35 cellular contexts compared by ENCODE assay signal in the genomic region with DNA sequence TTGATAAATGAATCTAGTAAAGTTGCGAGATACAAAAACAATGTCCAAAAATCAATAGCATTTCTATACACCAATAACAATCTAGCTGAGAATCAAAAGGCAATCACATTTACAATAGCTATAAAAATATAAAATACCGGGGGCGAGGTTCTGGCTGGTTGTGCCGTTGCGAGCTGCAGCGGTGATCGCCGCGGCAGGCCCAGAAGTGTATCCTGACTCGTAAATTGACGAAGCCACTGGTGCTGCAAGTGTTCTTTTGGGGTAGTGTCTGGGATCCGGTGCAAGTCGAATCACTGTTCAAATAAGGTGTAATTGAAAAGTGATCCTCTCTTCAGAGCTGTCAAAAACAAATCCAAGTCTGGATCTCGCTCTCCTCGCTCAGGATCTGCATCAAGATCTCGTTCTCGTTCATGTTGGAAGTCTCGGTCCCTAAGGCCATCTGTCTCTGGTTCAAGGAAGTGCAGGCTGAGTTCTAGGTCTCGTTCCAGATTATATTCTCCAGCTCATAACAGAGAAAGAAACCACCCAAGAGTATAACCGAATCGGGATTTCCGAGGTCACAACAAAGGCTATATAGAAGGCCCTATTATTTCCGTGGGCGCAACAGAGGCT.
"Had no signal": no experiment of that assay in that cellular context is flagged by ENCODE, and none has a peak within 500 bp of the region (broad histone marks: within the 10 kb centered on the region; RNA-seq: fewer than 3 reads in every experiment).

No MANE protein-coding gene starts in this region.

- H3K36me3 ChIP-seq: adrenal gland, brain microvascular endothelial cell, breast epithelium, WERI-Rb-1 had no signal

- DNase-seq: activated CD4-positive, alpha-beta memory T cell treated with anti-CD3 and anti-CD28 coated beads for 36 hours; activated CD4-positive, alpha-beta T cell treated with anti-CD3 and anti-CD28 coated beads for 1 hour; activated CD4-positive, alpha-beta T cell treated with anti-CD3 and anti-CD28 coated beads for 36 hours; activated CD4-positive, alpha-beta T cell treated with anti-CD3 and anti-CD28 coated beads, Interleukin-2, amount 10 ng/mL, durations not matched to agents 24 days and 14 days; activated CD4-positive, alpha-beta T cell treated with anti-CD3 and anti-CD28 coated beads, Interleukin-2, amount 50 U/mL, for 1 hour; activated CD4-positive, alpha-beta T cell treated with anti-CD3 and anti-CD28 coated beads, Interleukin-2, amount 50 U/mL, for 4 hours; activated CD4-positive, CD25-positive, alpha-beta regulatory T cell; activated CD8-positive, alpha-beta memory T cell treated with anti-CD3 and anti-CD28 coated beads, Interleukin-2, amount 50 U/mL, for 4 hours; activated CD8-positive, alpha-beta T cell treated with anti-CD3 and anti-CD28 coated beads for 36 hours; activated effector memory CD4-positive, alpha-beta T cell treated with anti-CD3 and anti-CD28 coated beads, Interleukin-2, amount 50 U/mL, for 16 hours; activated gamma-delta T cell treated with Interleukin-2 at 50 U/mL for 16 hours; activated naive CD4-positive, alpha-beta T cell; activated naive CD4-positive, alpha-beta T cell treated with anti-CD3 and anti-CD28 coated beads for 36 hours; activated naive CD4-positive, alpha-beta T cell treated with anti-CD3 and anti-CD28 coated beads, Interleukin-2, amount 50 U/mL, for 16 hours; activated naive CD8-positive, alpha-beta T cell treated with anti-CD3 and anti-CD28 coated beads for 36 hours; activated T-cell treated with anti-CD3 and anti-CD28 coated beads for 4 hours; activated T-cell treated with anti-CD3 and anti-CD28 coated beads, Interleukin-2, amount 50 U/mL, for 1 hour; activated T-cell treated with anti-CD3 and anti-CD28 coated beads, Interleukin-2, amount 50 U/mL, for 4 hours; activated T-cell treated with anti-CD3 and anti-CD28 coated beads, Interleukin-2, amount 50 U/mL, for 72 hours; adrenal gland; amniotic stem cell; aorta; body of pancreas; brain microvascular endothelial cell; central memory CD4-positive, alpha-beta T cell; T-helper 1 cell; T-helper 2 cell; T-helper 9 cell; WERI-Rb-1 had no signal

- H3K27ac ChIP-seq: adrenal gland, body of pancreas, brain microvascular endothelial cell, breast epithelium, WERI-Rb-1 had no signal

- H3K9me3 ChIP-seq: body of pancreas, breast epithelium had no signal

- ATAC-seq: activated CD4-positive, alpha-beta T cell treated with anti-CD3 and anti-CD28 coated beads for 36 hours; activated CD4-positive, CD25-positive, alpha-beta regulatory T cell treated with anti-CD3 and anti-CD28 coated beads, Interleukin-2, amount 50 U/mL, for 24 hours; activated CD8-positive, alpha-beta T cell treated with anti-CD3 and anti-CD28 coated beads for 36 hours; activated naive CD4-positive, alpha-beta T cell treated with anti-CD3 and anti-CD28 coated beads, Interleukin-2, amount 50 U/mL, for 72 hours; activated T-cell treated with anti-CD3 and anti-CD28 coated beads, Interleukin-2, amount 50 U/mL, for 4 hours; activated T-cell treated with anti-CD3 and anti-CD28 coated beads, Interleukin-2, amount 50 U/mL, for 72 hours; activated T-helper 17 cell treated with anti-CD3 and anti-CD28 coated beads, Interleukin-2, amount 50 U/mL, for 72 hours; body of pancreas; WTC11 had no signal

- FAIRE-seq: astrocyte had no signal

- H3K27me3 ChIP-seq: adrenal gland, body of pancreas, breast epithelium had no signal

- H3K4me3 ChIP-seq: adrenal gland, body of pancreas, breast epithelium had no signal

- H3K4me1 ChIP-seq: adrenal gland, body of pancreas, breast epithelium had no signal
